Comparison of ENCODE assay signal across 8 cellular contexts in the genomic region with DNA sequence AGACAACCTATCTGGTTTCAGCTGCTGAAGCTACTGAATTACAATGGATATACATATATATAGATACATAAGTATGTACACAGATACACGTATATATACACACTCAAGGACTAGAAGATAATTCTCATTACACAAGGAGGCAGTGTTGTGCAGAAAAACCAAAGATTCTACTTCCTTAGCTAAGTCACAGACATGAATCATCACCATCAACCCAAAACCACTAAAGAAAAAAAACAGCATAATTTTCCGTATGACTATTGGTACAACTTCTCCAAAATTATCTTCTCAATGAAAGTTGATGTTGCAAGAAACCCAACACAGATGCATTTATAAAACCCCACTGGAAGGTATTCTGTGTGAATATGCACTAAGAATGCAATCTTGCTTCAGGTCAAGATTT. TPM values are rescaled to one million over a fixed set of nuclear protein-coding genes. Genes with fewer than 3 reads are reported as not detected.
DNase-seq lines count a peak whose midpoint lies in the region; ATAC-seq and TF ChIP-seq lines count a peak whose summit lies in the region.

No MANE protein-coding gene starts in this region.

- H3K4me3 Mint-ChIP-seq in activated CD4-positive, alpha-beta T cell treated with anti-CD3 and anti-CD28 coated beads for 36 hours: no peak overlapping the region

- ATAC-seq in activated CD4-positive, alpha-beta T cell treated with anti-CD3 and anti-CD28 coated beads for 36 hours: peak; percentile 99
- peak; percentile 97 for ATAC-seq in GM21576 (IDR thresholded peaks at IDR 0.05; ENCODE audit: unreplicated experiment)
- peak; percentile 78 for ATAC-seq in omental fat pad (ENCODE audit: low FRiP score)

- intact Hi-C loops in activated CD4-positive, alpha-beta T cell treated with anti-CD3 and anti-CD28 coated beads for 36 hours (cut with DNase I, micrococcal nuclease): loop anchor here (1.0 to 5.0 kb wide), 11 partner anchors 37 to 495 kb away; a partner anchor contains a TSS

- no peak for DNase-seq in activated CD4-positive, alpha-beta T cell treated with anti-CD3 and anti-CD28 coated beads for 36 hours
- DNase-seq in activated CD4-positive, alpha-beta T cell treated with anti-CD3 and anti-CD28 coated beads for 1 hour: no peak
- DNase-seq in HT1080 (ENCODE audit: low read depth) (peak; percentile 87), SKM-1 (lab: John Stamatoyannopoulos, UW; ENCODE audit: unreplicated experiment) (peak; percentile 74), erythroblast (lab: John Stamatoyannopoulos, UW) (peak; percentile 68 to 76), omental fat pad (ENCODE audit: low spot score) (no peak), NCI-H2171 treated with DMSO at 0.1 percent for 48 hours (lab: John Stamatoyannopoulos, UW) (no peak)

- H3K27ac Mint-ChIP-seq in activated CD4-positive, alpha-beta T cell treated with anti-CD3 and anti-CD28 coated beads for 36 hours: no peak overlapping the region

- H3K4me1 Mint-ChIP-seq in activated CD4-positive, alpha-beta T cell treated with anti-CD3 and anti-CD28 coated beads for 36 hours: peaks cover 23% of the 10 kb centered on the region

- no peaks in the 10 kb centered on the region for H3K9me3 Mint-ChIP-seq in activated CD4-positive, alpha-beta T cell treated with anti-CD3 and anti-CD28 coated beads for 36 hours (ENCODE audit: low read depth)

- CTCF ChIA-PET in activated CD4-positive, alpha-beta T cell treated with anti-CD3 and anti-CD28 coated beads for 36 hours (lab: Charles Lee): interaction anchor here (0.6 to 2.4 kb wide), 26 partner anchors 9 to 329 kb away, joined by 3 to 31 read pairs (median 4); a partner anchor contains a TSS

- POLR2A ChIA-PET in activated CD4-positive, alpha-beta T cell treated with anti-CD3 and anti-CD28 coated beads for 36 hours (lab: Charles Lee): interaction anchor here (1.6 kb wide), 1 partner anchor 132 kb away, joined by 8 read pairs; a partner anchor contains a TSS

- peaks cover 5% of the 10 kb centered on the region for H3K27me3 Mint-ChIP-seq in activated CD4-positive, alpha-beta T cell treated with anti-CD3 and anti-CD28 coated beads for 36 hours

- no peak for TF ChIP-seq POLR2A in erythroblast (IDR thresholded peaks at IDR 0.05; ENCODE audit: low read length)

- H3K36me3 Mint-ChIP-seq in activated CD4-positive, alpha-beta T cell treated with anti-CD3 and anti-CD28 coated beads for 36 hours (ENCODE audit: low read depth): no peaks in the 10 kb centered on the region

- no peak for TF ChIP-seq CTCF in omental fat pad (IDR thresholded peaks at IDR 0.05)

RNA-seq across cellular contexts. Expression of a gene that starts 36.8 kb away (rescaled TPM):
- 10 to 100 TPM; 59.1 to 70.2 TPM for total RNA-seq in activated CD4-positive, alpha-beta T cell treated with anti-CD3 and anti-CD28 coated beads for 36 hours
- 99.9 and 111 TPM in 2 replicates for total RNA-seq in HT1080 (2014; rRNA removed; shearing (Covaris generic))
- 66.0 and 68.6 TPM in 2 replicates for polyA plus RNA-seq in HT1080 (2015; cell fraction: cytosol; rRNA removed)
- polyA plus RNA-seq in HT1080 (2015; cell fraction: nucleus; rRNA removed): 65.0 and 70.3 TPM in 2 replicates
- 10 to 100 TPM; 24.9 to 45.6 (median 30.7) TPM for total RNA-seq in omental fat pad

RNA-seq across cellular contexts. Expression of a gene that starts 44.0 kb away (rescaled TPM):
- not detected for total RNA-seq in activated CD4-positive, alpha-beta T cell treated with anti-CD3 and anti-CD28 coated beads for 36 hours
- total RNA-seq in HT1080 (2014; rRNA removed; shearing (Covaris generic)): not detected in 2 replicates
- polyA plus RNA-seq in HT1080 (2015; cell fraction: cytosol; rRNA removed): not detected in 2 replicates
- not detected in 2 replicates for polyA plus RNA-seq in HT1080 (2015; cell fraction: nucleus; rRNA removed)
- 1 to 10 TPM in 2 of 4 donors, not detected in 2; 1.3 to 9.7 TPM for total RNA-seq in omental fat pad

Comparison
In these comparisons a context has a peak if more than half of its experiments do, and no peak if none do; other contexts are left out.
1. DNase-seq: peak in HT1080 (single experiment), SKM-1 (single experiment) and erythroblast (2 of 2); none in activated CD4-positive, alpha-beta T cell treated with anti-CD3 and anti-CD28 coated beads for 36 hours (single experiment), activated CD4-positive, alpha-beta T cell treated with anti-CD3 and anti-CD28 coated beads for 1 hour (single experiment), omental fat pad (single experiment) and NCI-H2171 treated with DMSO at 0.1 percent for 48 hours (single experiment).
2. Peak in every context shown above with its lines, with median percentiles within 50 percentile points of each other: ATAC-seq.